ENCODE assay signal across 8 cellular contexts in the genomic region with DNA sequence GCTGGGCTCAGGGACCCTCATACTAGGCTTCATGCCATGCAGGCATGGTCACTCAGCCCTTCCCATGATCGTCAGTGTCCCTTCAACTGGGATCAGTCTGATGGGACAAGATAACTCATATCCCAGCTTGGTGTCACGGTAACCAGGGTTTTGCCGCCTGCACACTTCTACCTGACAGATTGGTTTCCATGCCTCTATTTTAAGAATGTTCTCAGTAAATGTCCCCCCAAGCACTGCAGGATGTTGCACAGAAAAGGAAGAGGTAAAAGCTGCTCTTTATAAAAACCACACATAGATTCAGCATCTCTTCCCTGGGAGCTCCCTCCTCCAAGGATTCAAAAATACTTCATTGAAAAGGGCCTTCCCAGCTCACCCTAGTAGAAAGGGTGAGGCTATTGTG. TPM values are rescaled to one million over a fixed set of nuclear protein-coding genes. Genes with fewer than 3 reads are reported as not detected.
"Had no signal": no experiment of that assay in that cellular context is flagged by ENCODE, and none has a peak within 500 bp of the region (broad histone marks: within the 10 kb centered on the region; RNA-seq: fewer than 3 reads in every experiment).

No MANE protein-coding gene starts in this region.

- DNase-seq: HFFc6, KBM-7 had no signal

- H3K27ac Mint-ChIP-seq: GM23338, HFFc6 had no signal

- H3K36me3 Mint-ChIP-seq: IgD-negative memory B cell had no signal

- H3K4me3 Mint-ChIP-seq: GM23338, HFFc6 had no signal

- H3K4me1 ChIP-seq: HAP-1 had no signal

- H2AFZ ChIP-seq: GM23338 had no signal

- H3K9me3 Mint-ChIP-seq: GM23338, HFFc6 had no signal

- H3K4me2 ChIP-seq: GM23338 had no signal

- ATAC-seq: GM23338, HCT116, HepG2 had no signal

- H3K27ac ChIP-seq: HL-60 had no signal

- H3K4me1 Mint-ChIP-seq: GM23338, IgD-negative memory B cell had no signal

RNA-seq across cellular contexts. Expression of gene SLIT3, which starts 56.1 kb away (rescaled TPM):
- total RNA-seq: HepG2 had no signal
